24 cellular contexts compared by ENCODE assay signal in genomic region chr11:65842144-65842543, GRCh38. TPM values are rescaled to one million over a fixed set of nuclear protein-coding genes. Genes with fewer than 3 reads are reported as not detected.
"Had no signal": no experiment of that assay in that cellular context is flagged by ENCODE, and none has a peak within 500 bp of the region (broad histone marks: within the 10 kb centered on the region; RNA-seq: fewer than 3 reads in every experiment).

No MANE protein-coding gene starts in this region.

- H3K4me3 ChIP-seq: breast epithelium had no signal

- H3K36me3 ChIP-seq: breast epithelium had no signal

- H3K4me1 ChIP-seq: breast epithelium had no signal

- H3K4me1 Mint-ChIP-seq: activated CD4-positive, alpha-beta T cell treated with anti-CD3 and anti-CD28 coated beads, Interleukin-2, amount 10 ng/mL, durations not matched to agents 24 days and 14 days; activated CD8-positive, alpha-beta memory T cell treated with anti-CD3 and anti-CD28 coated beads, Interleukin-2, amount 10 ng/mL, durations not matched to agents 7 days and 5 days; activated naive CD4-positive, alpha-beta T cell treated with anti-CD3 and anti-CD28 coated beads, Interleukin-2, amount 50 U/mL, for 24 hours; T-helper 17 cell; WTC11 had no signal

- H3K9me3 ChIP-seq: breast epithelium had no signal

- H3K36me3 Mint-ChIP-seq: activated CD8-positive, alpha-beta memory T cell treated with anti-CD3 and anti-CD28 coated beads, Interleukin-2, amount 10 ng/mL, durations not matched to agents 7 days and 5 days; activated naive CD4-positive, alpha-beta T cell treated with anti-CD3 and anti-CD28 coated beads, Interleukin-2, amount 50 U/mL, for 24 hours; WTC11 had no signal

- H3K27me3 ChIP-seq: breast epithelium had no signal

- H3K27me3 Mint-ChIP-seq: activated CD4-positive, alpha-beta T cell treated with anti-CD3 and anti-CD28 coated beads, Interleukin-2, amount 10 ng/mL, durations not matched to agents 24 days and 14 days; activated CD8-positive, alpha-beta memory T cell treated with anti-CD3 and anti-CD28 coated beads, Interleukin-2, amount 10 ng/mL, durations not matched to agents 7 days and 5 days; activated naive CD4-positive, alpha-beta T cell treated with anti-CD3 and anti-CD28 coated beads, Interleukin-2, amount 50 U/mL, for 24 hours; activated T-cell treated with anti-CD3 and anti-CD28 coated beads, Interleukin-2, amount 50 U/mL, for 24 hours; T-helper 17 cell had no signal

- H3K9me3 Mint-ChIP-seq: activated CD4-positive, alpha-beta T cell treated with anti-CD3 and anti-CD28 coated beads, Interleukin-2, amount 10 ng/mL, durations not matched to agents 24 days and 14 days; activated naive CD4-positive, alpha-beta T cell treated with anti-CD3 and anti-CD28 coated beads, Interleukin-2, amount 50 U/mL, for 24 hours; activated T-cell treated with anti-CD3 and anti-CD28 coated beads, Interleukin-2, amount 50 U/mL, for 24 hours; activated T-helper 1 cell treated with anti-CD3 and anti-CD28 coated beads, Interleukin-12 subunit alpha, Interleukin-12 subunit beta, Interleukin-2, Interleukin-4 antibody, amounts not matched to agents 30 ng/mL and 10 ng/mL and 1 ng/mL, durations not matched to agents 14 hours and 24 hours and 36 hours; WTC11 had no signal

- H3K27ac Mint-ChIP-seq: activated CD4-positive, alpha-beta T cell treated with anti-CD3 and anti-CD28 coated beads, Interleukin-2, amount 10 ng/mL, durations not matched to agents 24 days and 14 days; activated CD8-positive, alpha-beta memory T cell treated with anti-CD3 and anti-CD28 coated beads, Interleukin-2, amount 10 ng/mL, durations not matched to agents 7 days and 5 days; activated naive CD4-positive, alpha-beta T cell treated with anti-CD3 and anti-CD28 coated beads, Interleukin-2, amount 50 U/mL, for 24 hours; activated T-cell treated with anti-CD3 and anti-CD28 coated beads, Interleukin-2, amount 50 U/mL, for 24 hours; activated T-helper 1 cell treated with anti-CD3 and anti-CD28 coated beads, Interleukin-12 subunit alpha, Interleukin-12 subunit beta, Interleukin-2, Interleukin-4 antibody, amounts not matched to agents 30 ng/mL and 10 ng/mL and 1 ng/mL, durations not matched to agents 14 hours and 24 hours and 36 hours; T-helper 17 cell; WTC11 had no signal

- ATAC-seq: activated CD8-positive, alpha-beta memory T cell treated with anti-CD3 and anti-CD28 coated beads, Interleukin-2, amount 10 ng/mL, durations not matched to agents 7 days and 5 days; T-helper 17 cell; WTC11 had no signal

- H3K27ac ChIP-seq: breast epithelium had no signal

- H3K4me3 Mint-ChIP-seq: activated CD4-positive, alpha-beta T cell treated with anti-CD3 and anti-CD28 coated beads, Interleukin-2, amount 10 ng/mL, durations not matched to agents 24 days and 14 days; activated CD8-positive, alpha-beta memory T cell treated with anti-CD3 and anti-CD28 coated beads, Interleukin-2, amount 10 ng/mL, durations not matched to agents 7 days and 5 days; activated naive CD4-positive, alpha-beta T cell treated with anti-CD3 and anti-CD28 coated beads, Interleukin-2, amount 50 U/mL, for 24 hours; activated T-cell treated with anti-CD3 and anti-CD28 coated beads, Interleukin-2, amount 50 U/mL, for 24 hours; activated T-helper 1 cell treated with anti-CD3 and anti-CD28 coated beads, Interleukin-12 subunit alpha, Interleukin-12 subunit beta, Interleukin-2, Interleukin-4 antibody, amounts not matched to agents 30 ng/mL and 10 ng/mL and 1 ng/mL, durations not matched to agents 14 hours and 24 hours and 36 hours; T-helper 17 cell; WTC11 had no signal

- DNase-seq: activated CD4-positive, alpha-beta T cell treated with anti-CD3 and anti-CD28 coated beads for 1 hour; activated CD4-positive, alpha-beta T cell treated with anti-CD3 and anti-CD28 coated beads, Interleukin-2, amount 10 ng/mL, durations not matched to agents 24 days and 14 days; activated CD4-positive, alpha-beta T cell treated with anti-CD3 and anti-CD28 coated beads, Interleukin-2, amount 50 U/mL, for 48 hours; activated CD8-positive, alpha-beta memory T cell treated with anti-CD3 and anti-CD28 coated beads, Interleukin-2, amount 10 ng/mL, durations not matched to agents 7 days and 5 days; activated effector memory CD4-positive, alpha-beta T cell treated with Interleukin-2 at 50 U/mL for 16 hours; activated naive CD4-positive, alpha-beta T cell; activated T-cell treated with anti-CD3 and anti-CD28 coated beads, Interleukin-2, amount 50 U/mL, for 24 hours; aorta; caudate nucleus; NCI-H146; NCI-H1930; NCI-H2107; NCI-H2171 treated with DMSO at 0.1 percent for 48 hours; NCI-H345; NCI-H510A; SHP77 treated with DMSO at 0.1 percent for 48 hours; T-helper 17 cell; T-helper 9 cell had no signal

- FAIRE-seq: RCC 7860 had no signal

RNA-seq across cellular contexts. Expression of gene CTSW, which starts 37.5 kb away (rescaled TPM):
- total RNA-seq: cerebellum, WTC11 had no signal
